Comparison of ENCODE assay signal across 14 cellular contexts in genomic region chr12:65188179-65188709, GRCh38. TPM values are rescaled to one million over a fixed set of nuclear protein-coding genes. Genes with fewer than 3 reads are reported as not detected.
DNase-seq lines count a peak whose midpoint lies in the region; ATAC-seq and TF ChIP-seq lines count a peak whose summit lies in the region.
"Had no signal": no experiment of that assay in that cellular context is flagged by ENCODE, and none has a peak within 500 bp of the region (broad histone marks: within the 10 kb centered on the region; RNA-seq: fewer than 3 reads in every experiment).

No MANE protein-coding gene starts in this region.

- no peak overlapping the region for H3K23ac ChIP-seq in neuronal stem cell (ENCODE audit: low read depth, low read length, poor library complexity)

- no peak overlapping the region for H3K9ac ChIP-seq in neuronal stem cell (ENCODE audit: low read depth, low read length, poor library complexity)

- no peaks in the 10 kb centered on the region for H3K27me3 ChIP-seq in GM06990 (replicated peaks; ENCODE audit: control insufficient read depth, insufficient read depth, low read length)
- no peaks in the 10 kb centered on the region for H3K27me3 ChIP-seq in neuronal stem cell (ENCODE audit: control insufficient read depth in 3 of 3, insufficient read depth in 3 of 3, low read depth in 1 of 3, low read length in 3 of 3)

- no peak overlapping the region for H3K27ac ChIP-seq in neuronal stem cell (replicated peaks; ENCODE audit: low read length)

- H3K4me2 ChIP-seq in neuronal stem cell (ENCODE audit: insufficient read depth, low read length, poor library complexity, severe bottlenecking) = no peak overlapping the region

- no peak overlapping the region for H2BK15ac ChIP-seq in neuronal stem cell (ENCODE audit: low read length)

- H2AFZ ChIP-seq in neuronal stem cell (ENCODE audit: low read length) = no peak overlapping the region

- no peak for TF ChIP-seq CTCF in GM06990 (IDR thresholded peaks at IDR 0.05; ENCODE audit: insufficient read depth, low read length, poor library complexity, severe bottlenecking)

- H3K18ac ChIP-seq in neuronal stem cell (ENCODE audit: low read length) = no peak overlapping the region

- no peaks in the 10 kb centered on the region for H3K79me1 ChIP-seq in neuronal stem cell (ENCODE audit: low read depth, low read length)

- H4K8ac ChIP-seq in neuronal stem cell (ENCODE audit: low read depth, low read length) = no peak overlapping the region

- H2BK120ac ChIP-seq in neuronal stem cell (ENCODE audit: low read depth, low read length) = no peak overlapping the region

- ATAC-seq in GM19397 (IDR thresholded peaks at IDR 0.05; ENCODE audit: unreplicated experiment) (peak; percentile 36), HG02884 (IDR thresholded peaks at IDR 0.05; ENCODE audit: unreplicated experiment) (peak; percentile 39)

- H4K91ac ChIP-seq in neuronal stem cell (ENCODE audit: low read depth, low read length, poor library complexity) = no peak overlapping the region

- H3K4me3 ChIP-seq in GM06990 (replicated peaks; ENCODE audit: low read depth, low read length) (peak overlapping the region; percentile 22; the same call in 1 of the 2 replicates), neuronal stem cell (ENCODE audit: low read length in 2 of 2) (no peak overlapping the region)

- no CpG with 5 or more reads among the region's 3 CpGs for WGBS in neuronal stem cell (ENCODE audit: extremely low coverage in 2 of 2, insufficient read length in 2 of 2, insufficient replicate concordance in 1 of 2), 2 donors

- H2BK12ac ChIP-seq in neuronal stem cell (ENCODE audit: low read length) = no peak overlapping the region

- H3K36me3 ChIP-seq in GM06990 (ENCODE audit: control insufficient read depth, insufficient read depth, low read length) = peaks cover 2% of the 10 kb centered on the region
- H3K36me3 ChIP-seq in neuronal stem cell (replicated peaks in 1 of 2; ENCODE audit: control insufficient read depth in 2 of 2, insufficient read depth in 2 of 2, low read length in 2 of 2) = peaks cover 0 to 22% of the 10 kb centered on the region in 2 donors

- H3K4ac ChIP-seq in neuronal stem cell (ENCODE audit: low read length) = no peak overlapping the region

- no peak overlapping the region for H3K14ac ChIP-seq in neuronal stem cell (ENCODE audit: low read length)

- H2AK5ac ChIP-seq in neuronal stem cell (ENCODE audit: low read depth, low read length) = no peak overlapping the region

- DNase-seq in GM06990 (ENCODE audit: extremely low read depth, insufficient read length) (no peak), NAMALWA (ENCODE audit: low spot score) (peak; percentile 39), ecto neural progenitor cell (ENCODE audit: low spot score) (no peak), NCI-H2029 (lab: John Stamatoyannopoulos, UW) (no peak), NOMO-1 treated with dmso at 0.1 percent for 144 hours (lab: John Stamatoyannopoulos, UW; ENCODE audit: unreplicated experiment) (no peak), neuronal stem cell (ENCODE audit: low spot score) (no peak)
- DNase-seq: activated gamma-delta T cell; CD8-positive, alpha-beta memory T cell; hippocampal formation; NCI-H774; nephron progenitor cell; T1000 had no signal

- no peak overlapping the region for H2BK5ac ChIP-seq in neuronal stem cell (ENCODE audit: low read length)

- no peaks in the 10 kb centered on the region for H3K9me3 ChIP-seq in neuronal stem cell (replicated peaks in 1 of 2; ENCODE audit: control insufficient read depth in 2 of 2, insufficient read depth in 1 of 2, low read depth in 1 of 2, low read length in 2 of 2)

- H3K4me1 ChIP-seq in neuronal stem cell (ENCODE audit: control insufficient read depth in 2 of 2, insufficient read depth in 1 of 2, low read depth in 1 of 2, low read length in 2 of 2) = no peaks in the 10 kb centered on the region

RNA-seq across cellular contexts. Expression of gene LEMD3, which starts 18.9 kb away (rescaled TPM):
- 3.5 TPM for polyA plus RNA-seq in neuronal stem cell (2013, experiment 1 of 2)
- polyA plus RNA-seq in neuronal stem cell (2013, experiment 2 of 2) = 3.6 TPM
